In the genomic region with DNA sequence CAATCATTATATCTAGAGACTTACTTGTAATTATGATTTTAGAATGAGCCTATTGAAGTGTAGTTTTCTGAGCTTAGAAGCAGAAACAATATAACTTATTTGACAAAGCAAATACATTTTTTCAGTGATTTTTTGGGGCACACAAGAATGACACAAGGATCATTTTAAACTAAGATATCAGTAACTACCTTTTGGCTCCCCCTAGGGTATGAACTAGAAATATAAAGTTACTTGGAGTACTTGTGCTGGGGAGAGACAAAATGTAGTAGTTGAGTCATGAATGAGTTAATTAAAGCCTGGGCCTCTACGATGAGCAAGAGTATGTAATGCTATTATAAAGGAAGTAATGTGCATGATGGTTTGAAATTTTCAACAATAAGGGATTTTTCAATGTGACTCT, we compare ENCODE assay signal across 9 cellular contexts.
A peak's percentile ranks its signal among the peaks of the same experiment; 100 is the strongest.
DNase-seq lines count a peak whose midpoint lies in the region; ATAC-seq and TF ChIP-seq lines count a peak whose summit lies in the region.
"Had no signal": no experiment of that assay in that cellular context is flagged by ENCODE, and none has a peak within 500 bp of the region (broad histone marks: within the 10 kb centered on the region; RNA-seq: fewer than 3 reads in every experiment).

No MANE protein-coding gene starts in this region.

- peak; percentile 69 for ATAC-seq in HG03342 (IDR thresholded peaks at IDR 0.05; ENCODE audit: unreplicated experiment)

- peak; percentile 12 for TF ChIP-seq CTCF in GM10266 (IDR thresholded peaks at IDR 0.05; ENCODE audit: control insufficient read depth, insufficient read depth, low read depth, missing control alignments)

- DNase-seq in GM10266 (ENCODE audit: extremely low spot score) (no peak), SKM-1 (lab: John Stamatoyannopoulos, UW; ENCODE audit: unreplicated experiment) (peak; percentile 21), left kidney (ENCODE audit: low read depth, low spot score) (peak; percentile 21), ecto neural progenitor cell (ENCODE audit: low spot score) (no peak), epidermal melanocyte (ENCODE audit: insufficient read length, low spot score) (no peak), AG08396 (ENCODE audit: low spot score) (no peak)
- DNase-seq in effector CD8-positive, alpha-beta T cell (lab: John Stamatoyannopoulos, UW), result no peak
- DNase-seq: SHP77 had no signal

Comparison
In these comparisons a context has a peak if more than half of its experiments do, and no peak if none do; other contexts are left out.
1. DNase-seq: peak in SKM-1 (single experiment) and left kidney (single experiment); none in GM10266 (single experiment), ecto neural progenitor cell (single experiment), epidermal melanocyte (single experiment), AG08396 (single experiment) and effector CD8-positive, alpha-beta T cell (single experiment).